ENCODE assay signal across 1 cellular context in genomic region chr12:52415870-52416750, GRCh38.
TF ChIP-seq lines count a peak whose summit lies in the region.

No MANE protein-coding gene starts in this region.

TF ChIP-seq in K562, 482 proteins besides CTCF, POLR2A, EP300 and RAD21:
- TF ChIP-seq MCM7 (IDR thresholded peaks at IDR 0.05), result no peak
- TF ChIP-seq NFIC (IDR thresholded peaks at IDR 0.05), result 0 out of 2 replicates have a peak, but pooled peaks have one; percentile 10
